In the genomic region with DNA sequence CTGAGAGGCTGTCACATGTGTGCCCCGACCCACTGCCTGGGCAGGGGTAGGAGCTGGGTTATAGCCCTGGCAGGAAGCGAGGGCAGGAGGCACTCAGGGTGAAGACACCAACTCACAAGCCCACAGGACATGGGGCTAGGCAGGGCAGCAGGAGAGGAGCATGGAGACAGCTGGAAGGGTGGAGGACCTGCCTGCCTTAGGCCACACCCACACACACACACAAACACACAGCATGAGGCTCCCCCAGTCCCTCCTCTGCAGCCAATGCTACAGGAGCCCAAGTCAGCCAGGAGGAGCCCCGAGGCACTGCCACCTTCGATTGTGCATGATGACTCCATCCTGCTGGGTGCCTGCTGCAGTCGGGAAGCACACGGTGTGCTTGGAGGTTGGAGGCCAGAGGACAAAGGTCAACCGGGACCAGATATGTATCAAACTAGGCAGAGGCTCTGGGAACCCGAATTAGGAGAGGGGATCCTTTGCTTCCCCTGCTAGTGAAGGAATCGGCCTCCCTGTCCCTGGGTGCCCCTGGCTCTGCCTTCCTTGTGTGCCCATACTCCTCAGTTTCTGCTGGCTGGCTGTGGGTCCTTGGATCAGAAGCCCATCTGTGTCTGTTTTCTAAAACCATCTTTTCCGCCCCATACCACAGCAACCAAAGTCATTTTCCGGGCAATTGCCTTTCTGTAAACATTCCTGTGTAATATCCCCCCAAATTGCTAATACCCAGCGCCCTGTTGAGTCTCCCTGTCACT, we compare ENCODE assay signal across 12 cellular contexts. TPM values are rescaled to one million over a fixed set of nuclear protein-coding genes. Genes with fewer than 3 reads are reported as not detected.
DNase-seq lines count a peak whose midpoint lies in the region; ATAC-seq and TF ChIP-seq lines count a peak whose summit lies in the region.
"Had no signal": no experiment of that assay in that cellular context is flagged by ENCODE, and none has a peak within 500 bp of the region (broad histone marks: within the 10 kb centered on the region; RNA-seq: fewer than 3 reads in every experiment).

No MANE protein-coding gene starts in this region.

- no peaks in the 10 kb centered on the region for H4K20me1 ChIP-seq in GM23248 (ENCODE audit: insufficient read depth)
- no peaks in the 10 kb centered on the region for H4K20me1 ChIP-seq in hepatocyte (ENCODE audit: insufficient read depth, poor library complexity, severe bottlenecking)

- no peak overlapping the region for H3K4me3 Mint-ChIP-seq in Caco-2 (ENCODE audit: unreplicated experiment)
- H3K4me3 Mint-ChIP-seq: activated naive CD8-positive, alpha-beta T cell treated with anti-CD3 and anti-CD28 coated beads, Interleukin-2, amount 50 U/mL, for 24 hours; stimulated activated memory B cell treated with anti-CD40 and anti-IgM and Interleukin-4, amounts not matched to agents 10 μg/mL and 1 μg/mL and 100 μg/mL, for 72 hours had no signal

- H3K36me3 ChIP-seq in BE2C (no peaks in the 10 kb centered on the region), GM23248 (ENCODE audit: low read depth) (no peaks in the 10 kb centered on the region), hepatocyte (replicated peaks; ENCODE audit: insufficient read depth, low read depth) (no peaks in the 10 kb centered on the region), Caco-2 (ENCODE audit: control insufficient read depth, insufficient read depth, low read length) (no peaks in the 10 kb centered on the region; the same call in 1 of the 2 replicates)
- H3K36me3 ChIP-seq: HAP-1 had no signal

- no peak overlapping the region for H3K9ac ChIP-seq in GM23248

- H3K4me2 ChIP-seq in GM23248 (ENCODE audit: unreplicated experiment) (no peak overlapping the region), hepatocyte (no peak overlapping the region)

- H3K4me1 ChIP-seq in BE2C, result peaks cover 27% of the 10 kb centered on the region
- no peaks in the 10 kb centered on the region for H3K4me1 ChIP-seq in GM23248 (ENCODE audit: insufficient read depth)
- H3K4me1 ChIP-seq in hepatocyte (ENCODE audit: insufficient read depth), result peaks cover 10% of the 10 kb centered on the region
- H3K4me1 ChIP-seq in Caco-2, result peaks cover 12% of the 10 kb centered on the region

- no peak overlapping the region for H3K27ac ChIP-seq in GM23248
- no peak overlapping the region for H3K27ac ChIP-seq in hepatocyte

- intact Hi-C loops in Caco-2 (cut with micrococcal nuclease; ENCODE audit: unreplicated experiment), result no loop called here

- CTCF ChIA-PET in Caco-2 (lab: Charles Lee), result interaction anchor here (1.3 to 5.6 kb wide), 5 partner anchors 13 to 166 kb away, joined by 4 to 111 read pairs (median 13); no protein-coding TSS in a partner anchor

- H3K36me3 Mint-ChIP-seq in Caco-2 (ENCODE audit: insufficient read depth, unreplicated experiment), result no peaks in the 10 kb centered on the region
- H3K36me3 Mint-ChIP-seq: CD4-positive, alpha-beta memory T cell; stimulated activated memory B cell treated with anti-CD40 and anti-IgM and Interleukin-4, amounts not matched to agents 10 μg/mL and 1 μg/mL and 100 μg/mL, for 72 hours had no signal

- ATAC-seq in GM18861 (IDR thresholded peaks at IDR 0.05; ENCODE audit: unreplicated experiment), result no peak
- ATAC-seq in GM21528 (IDR thresholded peaks at IDR 0.05; ENCODE audit: low FRiP score, unreplicated experiment), result no peak

- peak; percentile 39 for DNase-seq in BE2C
- DNase-seq in GM23248, result peak; percentile 29
- peak; percentile 14 for DNase-seq in NCI-H82 treated with DMSO at 0.1 percent for 48 hours (lab: John Stamatoyannopoulos, UW; ENCODE audit: unreplicated experiment)
- peak; percentile 31 for DNase-seq in hepatocyte (ENCODE audit: low spot score)
- DNase-seq in activated CD4-positive, CD25-positive, alpha-beta regulatory T cell (lab: John Stamatoyannopoulos, UW), result no peak
- DNase-seq in Caco-2, result no peak

- H3K4me1 Mint-ChIP-seq in Caco-2 (ENCODE audit: low read depth, unreplicated experiment), result peaks cover 8% of the 10 kb centered on the region

- H3K79me2 ChIP-seq in GM23248 (ENCODE audit: insufficient read depth), result no peaks in the 10 kb centered on the region
- no peaks in the 10 kb centered on the region for H3K79me2 ChIP-seq in hepatocyte

- no peaks in the 10 kb centered on the region for H3K9me3 Mint-ChIP-seq in Caco-2 (ENCODE audit: unreplicated experiment)
- H3K9me3 Mint-ChIP-seq: activated naive CD8-positive, alpha-beta T cell treated with anti-CD3 and anti-CD28 coated beads, Interleukin-2, amount 50 U/mL, for 24 hours; CD4-positive, alpha-beta memory T cell; stimulated activated memory B cell treated with anti-CD40 and anti-IgM and Interleukin-4, amounts not matched to agents 10 μg/mL and 1 μg/mL and 100 μg/mL, for 72 hours had no signal

- H3K27ac Mint-ChIP-seq in Caco-2 (ENCODE audit: unreplicated experiment), result no peak overlapping the region
- H3K27ac Mint-ChIP-seq: activated naive CD8-positive, alpha-beta T cell treated with anti-CD3 and anti-CD28 coated beads, Interleukin-2, amount 50 U/mL, for 24 hours; stimulated activated memory B cell treated with anti-CD40 and anti-IgM and Interleukin-4, amounts not matched to agents 10 μg/mL and 1 μg/mL and 100 μg/mL, for 72 hours had no signal

- H3F3A ChIP-seq in GM23248 (ENCODE audit: insufficient read depth), result no peaks in the 10 kb centered on the region

- TF ChIP-seq CTCF in BE2C (IDR thresholded peaks at IDR 0.05; ENCODE audit: low read depth, low read length) (no peak), hepatocyte (IDR thresholded peaks at IDR 0.05; ENCODE audit: poor library complexity) (no peak), Caco-2 (IDR thresholded peaks at IDR 0.05; ENCODE audit: insufficient read depth in 1 of 2, low read depth in 1 of 2, low read length in 1 of 2, severe bottlenecking in 1 of 2, unreplicated experiment in 1 of 2) (no peak)

- POLR2A ChIA-PET in Caco-2 (lab: Charles Lee), result no interaction called here

- 36 to 41% methylated on average over 12 of the region's 12 CpGs for WGBS in GM23248 (ENCODE audit: low coverage in 1 of 2, low lambda C conversion rate in 2 of 2, missing lambda C conversion rate in 2 of 2), 2 experiments
- WGBS in hepatocyte (ENCODE audit: low lambda C conversion rate, missing lambda C conversion rate), result 43% methylated on average over 12 of the region's 12 CpGs

- in situ Hi-C loops in GM23248 (cut with MboI), result loop anchor here (10.0 kb wide), 1 partner anchor 160 kb away; a partner anchor contains a TSS

- H3K9me2 ChIP-seq in GM23248 (ENCODE audit: insufficient read depth), result no peaks in the 10 kb centered on the region
- H3K9me2 ChIP-seq in hepatocyte (replicated peaks; ENCODE audit: insufficient read depth), result no peaks in the 10 kb centered on the region

- H3K4me3 ChIP-seq in BE2C (ENCODE audit: low read depth, low read length), result no peak overlapping the region
- no peak overlapping the region for H3K4me3 ChIP-seq in GM23248
- no peak overlapping the region for H3K4me3 ChIP-seq in hepatocyte
- no peak overlapping the region for H3K4me3 ChIP-seq in Caco-2 (ENCODE audit: low read depth, low read length)
- H3K4me3 ChIP-seq: HAP-1 had no signal

- no TSS peak for BruUV-seq in Caco-2 (replicated peaks; lab: Mats Ljungman, UMichigan)

- H3K9me3 ChIP-seq in BE2C, result no peaks in the 10 kb centered on the region
- no peaks in the 10 kb centered on the region for H3K9me3 ChIP-seq in GM23248 (ENCODE audit: low read depth)
- no peaks in the 10 kb centered on the region for H3K9me3 ChIP-seq in hepatocyte (ENCODE audit: low read depth)
- no peaks in the 10 kb centered on the region for H3K9me3 ChIP-seq in Caco-2
- H3K9me3 ChIP-seq: HAP-1 had no signal

- no peaks in the 10 kb centered on the region for H3K27me3 ChIP-seq in BE2C
- H3K27me3 ChIP-seq in GM23248 (replicated peaks; ENCODE audit: insufficient read depth), result peaks cover 7% of the 10 kb centered on the region; the same call in 1 of the 2 replicates
- H3K27me3 ChIP-seq in hepatocyte, result peaks cover 3% of the 10 kb centered on the region
- no peaks in the 10 kb centered on the region for H3K27me3 ChIP-seq in Caco-2 (replicated peaks; ENCODE audit: control insufficient read depth, insufficient read depth, low read length)

- no peak overlapping the region for H2AFZ ChIP-seq in GM23248
- H2AFZ ChIP-seq in hepatocyte, result no peak overlapping the region

- H3K27me3 Mint-ChIP-seq in Caco-2 (ENCODE audit: insufficient read depth, unreplicated experiment), result no peaks in the 10 kb centered on the region

RNA-seq across cellular contexts. Expression of a gene that starts 20.5 kb away (rescaled TPM):
- 58.7 TPM for polyA plus RNA-seq in BE2C (2012; ENCODE audit: insufficient read depth, insufficient read length, low read depth)
- total RNA-seq in GM23248 (2014; rRNA removed; shearing (Covaris generic)), result not detected in 2 replicates
- not detected in 2 replicates for polyA plus RNA-seq in GM23248 (2016; fragmentation: Nextera tagmentation; extraction: Ambion mirVana)
- 0.90 and 1.4 TPM in 2 replicates for total RNA-seq in hepatocyte
- 0.82 and 1.2 TPM in 2 replicates for polyA plus RNA-seq in hepatocyte
- total RNA-seq in Caco-2 (2022), result 23.6 and 25.8 TPM in 2 replicates
- polyA plus RNA-seq: CD4-positive, alpha-beta memory T cell had no signal

Comparison
In these comparisons a context has a peak if more than half of its experiments do, and no peak if none do; other contexts are left out.
1. DNase-seq: peak in BE2C (single experiment), GM23248 (single experiment), NCI-H82 treated with DMSO at 0.1 percent for 48 hours (single experiment) and hepatocyte (single experiment); none in activated CD4-positive, CD25-positive, alpha-beta regulatory T cell (0 of 4) and Caco-2 (0 of 2).
2. RNA of a gene that starts 20.5 kb away (total RNA-seq): 23.6 to 25.8 TPM in Caco-2; 0.90 to 1.4 TPM in hepatocyte and not detected in GM23248; every median in the first group is over 10 times any median in the second.